Comparison of ENCODE assay signal across 17 cellular contexts in the genomic region with DNA sequence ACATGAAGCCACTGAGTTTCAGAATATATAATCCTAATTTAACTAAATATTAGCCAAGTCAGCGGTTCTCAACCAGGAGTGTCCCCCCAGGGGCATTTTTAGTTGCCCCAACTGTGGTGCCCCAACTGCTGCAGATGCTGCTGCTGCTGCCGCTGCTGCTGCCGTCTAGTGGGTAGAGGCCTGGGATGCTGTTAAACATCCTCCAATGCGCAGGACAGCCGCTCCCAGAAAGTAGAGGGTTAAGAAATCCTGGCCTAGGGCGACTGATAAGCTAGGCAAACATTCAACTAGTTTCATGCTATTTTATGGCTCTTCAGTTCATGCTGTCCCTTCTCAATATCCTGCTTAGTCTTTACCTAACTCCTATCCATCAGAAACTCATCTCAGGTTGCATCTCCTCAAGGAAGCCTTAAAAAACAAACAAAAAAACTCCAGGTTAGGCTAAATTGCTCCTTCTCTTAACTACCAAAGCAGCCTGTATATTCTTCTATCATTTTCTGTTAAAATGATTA. TPM values are rescaled to one million over a fixed set of nuclear protein-coding genes. Genes with fewer than 3 reads are reported as not detected.
DNase-seq lines count a peak whose midpoint lies in the region; TF ChIP-seq lines count a peak whose summit lies in the region.
"Had no signal": no experiment of that assay in that cellular context is flagged by ENCODE, and none has a peak within 500 bp of the region (broad histone marks: within the 10 kb centered on the region; RNA-seq: fewer than 3 reads in every experiment).

No MANE protein-coding gene starts in this region.

- H3K27ac Mint-ChIP-seq in neural progenitor cell: no peak overlapping the region
- H3K27ac Mint-ChIP-seq: IgD-negative memory B cell; stimulated activated memory B cell treated with anti-CD40 and anti-IgM and Interleukin-4, amounts not matched to agents 10 μg/mL and 1 μg/mL and 100 μg/mL, for 72 hours had no signal

- DNase-seq in NCI-H526 (lab: John Stamatoyannopoulos, UW) (peak; percentile 85 to 93), glomerular visceral epithelial cell (ENCODE audit: extremely low spot score) (peak; percentile 37), neural progenitor cell (ENCODE audit: low spot score) (peak; percentile 18), H4 (ENCODE audit: low spot score) (no peak), HAP-1 (ENCODE audit: low spot score in 2 of 2) (no peak), NCI-H2081 (lab: John Stamatoyannopoulos, UW) (no peak)
- DNase-seq in activated CD4-positive, alpha-beta T cell treated with anti-CD3 and anti-CD28 coated beads for 48 hours: no peak
- DNase-seq: activated CD8-positive, alpha-beta memory T cell treated with anti-CD3 and anti-CD28 coated beads for 24 hours; activated effector memory CD4-positive, alpha-beta T cell treated with Interleukin-2 at 50 U/mL for 16 hours; AML-193; dermis blood vessel endothelial cell; NCI-H345; upper lobe of right lung had no signal

- no peaks in the 10 kb centered on the region for H3K36me3 ChIP-seq in neural progenitor cell
- no peaks in the 10 kb centered on the region for H3K36me3 ChIP-seq in HAP-1 (replicated peaks)

- no peaks in the 10 kb centered on the region for H3K27me3 Mint-ChIP-seq in neural progenitor cell (ENCODE audit: insufficient read depth, low read depth)
- H3K27me3 Mint-ChIP-seq: IgD-negative memory B cell; stimulated activated memory B cell treated with anti-CD40 and anti-IgM and Interleukin-4, amounts not matched to agents 10 μg/mL and 1 μg/mL and 100 μg/mL, for 72 hours had no signal

- in situ Hi-C loops in HAP-1 (cut with MboI; ENCODE audit: low sequenced_read_pairs): no loop called here

- no peak overlapping the region for H3K27ac ChIP-seq in neural progenitor cell
- H3K27ac ChIP-seq: upper lobe of right lung had no signal

- H4K20me1 ChIP-seq in neural progenitor cell (ENCODE audit: low read depth): no peaks in the 10 kb centered on the region

- H3K9me3 ChIP-seq in neural progenitor cell (ENCODE audit: low read depth) (no peaks in the 10 kb centered on the region), HAP-1 (no peaks in the 10 kb centered on the region)
- H3K9me3 ChIP-seq: upper lobe of right lung had no signal

- TF ChIP-seq CTCF in neural progenitor cell (IDR thresholded peaks at IDR 0.05): no peak

- no peak overlapping the region for H3K9ac ChIP-seq in neural progenitor cell

- H3K4me2 ChIP-seq in neural progenitor cell: no peak overlapping the region

- peaks cover 2% of the 10 kb centered on the region for H3K4me1 Mint-ChIP-seq in neural progenitor cell

- H3K79me2 ChIP-seq in neural progenitor cell (ENCODE audit: low read depth): peaks cover 16% of the 10 kb centered on the region

- H3F3A ChIP-seq in neural progenitor cell (ENCODE audit: low read depth): peaks cover 11% of the 10 kb centered on the region

- H3K27me3 ChIP-seq in neural progenitor cell (no peaks in the 10 kb centered on the region), HAP-1 (ENCODE audit: low read depth) (no peaks in the 10 kb centered on the region)
- H3K27me3 ChIP-seq: upper lobe of right lung had no signal

- no peak overlapping the region for H3K4me3 Mint-ChIP-seq in neural progenitor cell
- H3K4me3 Mint-ChIP-seq: IgD-negative memory B cell; stimulated activated memory B cell treated with anti-CD40 and anti-IgM and Interleukin-4, amounts not matched to agents 10 μg/mL and 1 μg/mL and 100 μg/mL, for 72 hours had no signal

- no peak overlapping the region for H2AFZ ChIP-seq in neural progenitor cell (replicated peaks)

- no peaks in the 10 kb centered on the region for H3K36me3 Mint-ChIP-seq in neural progenitor cell
- H3K36me3 Mint-ChIP-seq: IgD-negative memory B cell had no signal

- peaks cover 12% of the 10 kb centered on the region for H3K4me1 ChIP-seq in neural progenitor cell
- peaks cover 11% of the 10 kb centered on the region for H3K4me1 ChIP-seq in HAP-1
- H3K4me1 ChIP-seq: upper lobe of right lung had no signal

- no peaks in the 10 kb centered on the region for H3K9me3 Mint-ChIP-seq in neural progenitor cell
- H3K9me3 Mint-ChIP-seq: IgD-negative memory B cell; stimulated activated memory B cell treated with anti-CD40 and anti-IgM and Interleukin-4, amounts not matched to agents 10 μg/mL and 1 μg/mL and 100 μg/mL, for 72 hours had no signal

- peak overlapping the region; percentile 67 for H3K4me3 ChIP-seq in GM08714 (ENCODE audit: low read length)
- no peak overlapping the region for H3K4me3 ChIP-seq in neural progenitor cell
- H3K4me3 ChIP-seq in HAP-1: no peak overlapping the region
- H3K4me3 ChIP-seq: lung, upper lobe of right lung had no signal

RNA-seq across cellular contexts. Expression of a gene that starts 9.9 kb away (rescaled TPM):
- total RNA-seq in neural progenitor cell (ENCODE audit: low replicate concordance): 18.6 and 28.6 TPM in 2 replicates
- 17.7 and 27.0 TPM in 2 replicates for total RNA-seq in H4 (2014; rRNA removed; shearing (Covaris generic))

RNA-seq across cellular contexts. Expression of a gene that starts 10.3 kb away (rescaled TPM):
- total RNA-seq in neural progenitor cell (ENCODE audit: low replicate concordance): 33.6 and 56.8 TPM in 2 replicates
- total RNA-seq in H4 (2014; rRNA removed; shearing (Covaris generic)): 52.2 and 78.9 TPM in 2 replicates

RNA-seq across cellular contexts. Expression of a gene that starts 12.6 kb away (rescaled TPM):
- not detected in 2 replicates for total RNA-seq in neural progenitor cell (ENCODE audit: low replicate concordance)
- 0.02 TPM in 1 of 2 replicates, not detected in the other for total RNA-seq in H4 (2014; rRNA removed; shearing (Covaris generic))

Comparison
In these comparisons a context has a peak if more than half of its experiments do, and no peak if none do; other contexts are left out.
1. DNase-seq: peak in NCI-H526 (2 of 2), glomerular visceral epithelial cell (single experiment) and neural progenitor cell (single experiment); none in H4 (single experiment), HAP-1 (0 of 2), NCI-H2081 (0 of 2) and activated CD4-positive, alpha-beta T cell treated with anti-CD3 and anti-CD28 coated beads for 48 hours (single experiment).